In genomic region chr17:44105941-44106340, GRCh38 we compare ENCODE assay signal across 18 cellular contexts. TPM values are rescaled to one million over a fixed set of nuclear protein-coding genes. Genes with fewer than 3 reads are reported as not detected.
DNase-seq lines count a peak whose midpoint lies in the region; ATAC-seq and TF ChIP-seq lines count a peak whose summit lies in the region.
"Had no signal": no experiment of that assay in that cellular context is flagged by ENCODE, and none has a peak within 500 bp of the region (broad histone marks: within the 10 kb centered on the region; RNA-seq: fewer than 3 reads in every experiment).

No MANE protein-coding gene starts in this region.

- ATAC-seq in left ventricle myocardium superior, result no peak
- ATAC-seq: A549; activated CD8-positive, alpha-beta T cell treated with anti-CD3 and anti-CD28 coated beads, Interleukin-2, amount 10 ng/mL, durations not matched to agents 7 days and 5 days; activated T-cell treated with anti-CD3 and anti-CD28 coated beads, Interleukin-2, amount 50 U/mL, for 4 hours; HCT116 had no signal

- CTCF ChIA-PET in RWPE1 (lab: Yijun Ruan, JAX), result interaction anchor here (1.3 kb wide), 1 partner anchor 10 kb away, joined by 3 read pairs; no protein-coding TSS in a partner anchor

- intact Hi-C loops in left ventricle myocardium inferior (cut with micrococcal nuclease), result no loop called here
- intact Hi-C loops in left ventricle myocardium superior (cut with micrococcal nuclease), result no loop called here
- intact Hi-C loops in esophagus muscularis mucosa (cut with DNase I), result no loop called here
- intact Hi-C loops in tibial artery (cut with DNase I; ENCODE audit: low total_unique reads), result loop anchor here (5.0 kb wide), 1 partner anchor 34 kb away; the partner anchor contains the start of gene G6PC3

- no peaks in the 10 kb centered on the region for H3K27me3 ChIP-seq in left ventricle myocardium inferior (ENCODE audit: low read depth)
- no peaks in the 10 kb centered on the region for H3K27me3 ChIP-seq in esophagus muscularis mucosa
- H3K27me3 ChIP-seq in tibial artery, result no peaks in the 10 kb centered on the region
- H3K27me3 ChIP-seq: transverse colon had no signal

- DNase-seq in left ventricle myocardium inferior (no peak), left ventricle myocardium superior (no peak), esophagus muscularis mucosa (ENCODE audit: extremely low spot score) (no peak), tibial artery (no peak), RWPE1 (ENCODE audit: low spot score) (no peak), CD1c-positive myeloid dendritic cell (ENCODE audit: extremely low spot score) (no peak)
- DNase-seq: activated CD8-positive, alpha-beta T cell treated with anti-CD3 and anti-CD28 coated beads, Interleukin-2, amount 10 ng/mL, durations not matched to agents 7 days and 5 days; activated naive CD4-positive, alpha-beta T cell treated with anti-CD3 and anti-CD28 coated beads, Interleukin-2, amount 50 U/mL, for 16 hours; activated T-cell treated with anti-CD3 and anti-CD28 coated beads, Interleukin-2, amount 50 U/mL, for 4 hours; cortex of kidney; DMS 273 treated with DMSO at 0.1 percent for 48 hours; foreskin fibroblast; kidney glomerular epithelial cell; NCI-H1930; transverse colon had no signal

- TF ChIP-seq CTCF in left ventricle myocardium inferior (IDR thresholded peaks at IDR 0.05; ENCODE audit: borderline replicate concordance), result no peak
- no peak for TF ChIP-seq CTCF in esophagus muscularis mucosa (IDR thresholded peaks at IDR 0.05)
- TF ChIP-seq CTCF in tibial artery (IDR thresholded peaks at IDR 0.05), result no peak
- no peak for TF ChIP-seq CTCF in RWPE1 (conservative IDR thresholded peaks at IDR 0.05; ENCODE audit: low read depth)

- no peak for TF ChIP-seq POLR2A in esophagus muscularis mucosa (IDR thresholded peaks at IDR 0.05; ENCODE audit: low read depth)

- H3K4me1 ChIP-seq in left ventricle myocardium inferior (peaks cover 100% of the 10 kb centered on the region), esophagus muscularis mucosa (peaks cover 95 to 98% (median 97%) of the 10 kb centered on the region in 4 donors), tibial artery (peaks cover 22 to 98% (median 81%) of the 10 kb centered on the region in 4 donors)

- H3K4me3 ChIP-seq in left ventricle myocardium inferior (no peak overlapping the region), esophagus muscularis mucosa (no peak overlapping the region), tibial artery (no peak overlapping the region)
- H3K4me3 ChIP-seq: A549, transverse colon had no signal

- TF ChIP-seq EP300 in esophagus muscularis mucosa (IDR thresholded peaks at IDR 0.05), result no peak

- WGBS in esophagus muscularis mucosa, result 83% methylated on average over 2 of the region's 3 CpGs

- peak overlapping the region; percentile 21 for H3K27ac ChIP-seq in left ventricle myocardium inferior (replicated peaks)
- H3K27ac ChIP-seq in esophagus muscularis mucosa (replicated peaks in 1 of 4), result peak overlapping the region; percentile 27 to 92 (median 50)
- H3K27ac ChIP-seq in tibial artery, result peak overlapping the region; percentile 64 to 91
- H3K27ac ChIP-seq in RWPE1, result no peak overlapping the region
- H3K27ac ChIP-seq: A549, C4-2B had no signal

- H3K9me3 ChIP-seq in left ventricle myocardium inferior (replicated peaks), result no peaks in the 10 kb centered on the region
- no peaks in the 10 kb centered on the region for H3K9me3 ChIP-seq in esophagus muscularis mucosa
- no peaks in the 10 kb centered on the region for H3K9me3 ChIP-seq in tibial artery
- H3K9me3 ChIP-seq: A549, transverse colon had no signal

- peaks cover 11% of the 10 kb centered on the region for H3K36me3 ChIP-seq in left ventricle myocardium inferior
- peaks cover 7 to 36% (median 15%) of the 10 kb centered on the region in 4 donors for H3K36me3 ChIP-seq in esophagus muscularis mucosa
- peaks cover 0 to 19% (median 0%) of the 10 kb centered on the region in 3 donors for H3K36me3 ChIP-seq in tibial artery
- H3K36me3 ChIP-seq: transverse colon had no signal

- POLR2A ChIA-PET in RWPE1 (lab: Yijun Ruan, JAX; ENCODE audit: low non-redundant PET), result no interaction called here

RNA-seq across cellular contexts. Expression of gene HDAC5, which starts 17.5 kb away (rescaled TPM):
- total RNA-seq in left ventricle myocardium inferior, result 62.6 TPM
- total RNA-seq in left ventricle myocardium superior, result 81.4 TPM
- total RNA-seq in esophagus muscularis mucosa, result 100 to 1,000 TPM in 3 of 4 donors, 10 to 100 TPM in 1; 75.6 to 237 (median 130) TPM

RNA-seq across cellular contexts. Expression of gene G6PC3, which starts 35.4 kb away (rescaled TPM):
- total RNA-seq in left ventricle myocardium inferior (29.3 TPM), left ventricle myocardium superior (26.3 TPM), esophagus muscularis mucosa (10 to 100 TPM; 23.9 to 37.5 (median 30.7) TPM)

RNA-seq across cellular contexts. Expression of gene HROB, which starts 35.8 kb away (rescaled TPM):
- total RNA-seq in left ventricle myocardium inferior (0.27 TPM), left ventricle myocardium superior (1.5 TPM), esophagus muscularis mucosa (1 to 10 TPM; 1.7 to 4.6 (median 2.6) TPM)

RNA-seq across cellular contexts. Expression of gene LSM12, which starts 39.5 kb away (rescaled TPM):
- 41.2 TPM for total RNA-seq in left ventricle myocardium inferior
- 58.2 TPM for total RNA-seq in left ventricle myocardium superior
- total RNA-seq in esophagus muscularis mucosa, result 10 to 100 TPM; 37.8 to 59.2 (median 46.0) TPM
